Comparison of ENCODE assay signal across 2 cellular contexts in genomic region chr7:151088019-151088855, GRCh38.
A peak's percentile ranks its signal among the peaks of the same experiment; 100 is the strongest.
TF ChIP-seq lines count a peak whose summit lies in the region.

No MANE protein-coding gene starts in this region.

TF ChIP-seq in GM23338, 12 proteins besides CTCF, POLR2A, EP300 and RAD21:
- no peak for TF ChIP-seq REST (IDR thresholded peaks at IDR 0.05; ENCODE audit: unreplicated experiment)
- TF ChIP-seq CREB1 (CRISPR knock-in tag; IDR thresholded peaks at IDR 0.05; ENCODE audit: low read depth) = no peak
- TF ChIP-seq ZNF462 (CRISPR knock-in tag; IDR thresholded peaks at IDR 0.05) = no peak
- TF ChIP-seq POLR2AphosphoS5 (IDR thresholded peaks at IDR 0.05; ENCODE audit: low read depth) = 0 out of 2 replicates have a peak, but pooled peaks have one; percentile 28
- TF ChIP-seq JUNB (IDR thresholded peaks at IDR 0.05; ENCODE audit: unreplicated experiment) = no peak

TF ChIP-seq in HepG2, 621 proteins besides CTCF, POLR2A, EP300 and RAD21:
- TF ChIP-seq ZFP90 (CRISPR knock-in tag; IDR thresholded peaks at IDR 0.05; ENCODE audit: borderline replicate concordance) = no peak
- TF ChIP-seq ZNF552 (CRISPR knock-in tag; IDR thresholded peaks at IDR 0.05; ENCODE audit: borderline replicate concordance) = 0 out of 2 replicates have a peak, but pooled peaks have one; percentile 60
- TF ChIP-seq HIC2 (CRISPR knock-in tag; IDR thresholded peaks at IDR 0.05; ENCODE audit: low read depth) = peak; percentile 12; the same call in 1 of the 2 replicates
- TF ChIP-seq NR2F6 (IDR thresholded peaks at IDR 0.05) = 0 out of 2 replicates have a peak, but pooled peaks have one; percentile 4
- TF ChIP-seq NR2F6 (CRISPR knock-in tag; IDR thresholded peaks at IDR 0.05) = no peak
- TF ChIP-seq ZNF251 (CRISPR knock-in tag; IDR thresholded peaks at IDR 0.05) = no peak
- no peak for TF ChIP-seq MNT (IDR thresholded peaks at IDR 0.05)
- TF ChIP-seq ZNF709 (CRISPR knock-in tag; IDR thresholded peaks at IDR 0.05) = 0 out of 2 replicates have a peak, but pooled peaks have one; percentile 8
- no peak for TF ChIP-seq ZMYM2 (CRISPR knock-in tag; IDR thresholded peaks at IDR 0.05)
TF ChIP-seq in HepG2: peak in this region for 4.
